ENCODE assay signal across 26 cellular contexts in genomic region chr6:35633579-35634089, GRCh38. TPM values are rescaled to one million over a fixed set of nuclear protein-coding genes. Genes with fewer than 3 reads are reported as not detected.
A peak's percentile ranks its signal among the peaks of the same experiment; 100 is the strongest.
DNase-seq lines count a peak whose midpoint lies in the region; ATAC-seq, FAIRE-seq and TF ChIP-seq lines count a peak whose summit lies in the region.
"Had no signal": no experiment of that assay in that cellular context is flagged by ENCODE, and none has a peak within 500 bp of the region (broad histone marks: within the 10 kb centered on the region; RNA-seq: fewer than 3 reads in every experiment).

No MANE protein-coding gene starts in this region.

- H3K27ac Mint-ChIP-seq in activated CD4-positive, alpha-beta memory T cell treated with anti-CD3 and anti-CD28 coated beads for 36 hours, result peak overlapping the region; percentile 5
- H3K27ac Mint-ChIP-seq in activated CD4-positive, alpha-beta memory T cell treated with anti-CD3 and anti-CD28 coated beads, Interleukin-2, amount 10 ng/mL, durations not matched to agents 7 days and 5 days, result no peak overlapping the region
- peak overlapping the region; percentile 85 for H3K27ac Mint-ChIP-seq in CD8-positive, alpha-beta T cell

- no peak for ATAC-seq in CD8-positive, alpha-beta T cell
- no peak for ATAC-seq in GM18909 (IDR thresholded peaks at IDR 0.05; ENCODE audit: poor library complexity, unreplicated experiment)
- ATAC-seq: activated naive CD4-positive, alpha-beta T cell treated with anti-CD3 and anti-CD28 coated beads, Interleukin-2, amount 50 U/mL, for 72 hours had no signal

- H3K4me3 ChIP-seq in CD8-positive, alpha-beta T cell (ENCODE audit: low read depth, low read length), result no peak overlapping the region
- no peak overlapping the region for H3K4me3 ChIP-seq in epithelial cell of esophagus (ENCODE audit: low read length)
- H3K4me3 ChIP-seq in prostate gland, result no peak overlapping the region
- H3K4me3 ChIP-seq: lung, mucosa of descending colon, uterus had no signal

- H3K4me1 Mint-ChIP-seq in activated CD4-positive, alpha-beta memory T cell treated with anti-CD3 and anti-CD28 coated beads for 36 hours (ENCODE audit: low read depth), result peaks cover 34% of the 10 kb centered on the region
- H3K4me1 Mint-ChIP-seq in activated CD4-positive, alpha-beta memory T cell treated with anti-CD3 and anti-CD28 coated beads, Interleukin-2, amount 10 ng/mL, durations not matched to agents 7 days and 5 days, result peaks cover 28% of the 10 kb centered on the region
- H3K4me1 Mint-ChIP-seq in CD8-positive, alpha-beta T cell (ENCODE audit: low read depth), result peaks cover 36% of the 10 kb centered on the region

- H3K36me3 ChIP-seq in CD8-positive, alpha-beta T cell (ENCODE audit: insufficient read depth, low read length), result peaks cover 30% of the 10 kb centered on the region
- no peaks in the 10 kb centered on the region for H3K36me3 ChIP-seq in prostate gland
- H3K36me3 ChIP-seq: uterus had no signal

- CTCF ChIA-PET in activated CD4-positive, alpha-beta memory T cell treated with anti-CD3 and anti-CD28 coated beads for 36 hours (lab: Charles Lee), result interaction anchor here (1.0 to 1.8 kb wide), 2 partner anchors 9 kb away, joined by 3 to 5 read pairs; no protein-coding TSS in a partner anchor
- CTCF ChIA-PET in activated CD4-positive, alpha-beta memory T cell treated with anti-CD3 and anti-CD28 coated beads, Interleukin-2, amount 10 ng/mL, durations not matched to agents 7 days and 5 days (lab: Charles Lee), result no interaction called here
- CTCF ChIA-PET in CD8-positive, alpha-beta T cell (lab: Charles Lee), result interaction anchor here (0.7 to 4.1 kb wide), 7 partner anchors 9 to 137 kb away, joined by 3 to 20 read pairs (median 3); partner anchors contain the start of gene ARMC12

- no peaks in the 10 kb centered on the region for H3K27me3 Mint-ChIP-seq in activated CD4-positive, alpha-beta memory T cell treated with anti-CD3 and anti-CD28 coated beads for 36 hours
- no peaks in the 10 kb centered on the region for H3K27me3 Mint-ChIP-seq in activated CD4-positive, alpha-beta memory T cell treated with anti-CD3 and anti-CD28 coated beads, Interleukin-2, amount 10 ng/mL, durations not matched to agents 7 days and 5 days
- H3K27me3 Mint-ChIP-seq in CD8-positive, alpha-beta T cell (ENCODE audit: low read depth), result no peaks in the 10 kb centered on the region

- H3K36me3 Mint-ChIP-seq in activated CD4-positive, alpha-beta memory T cell treated with anti-CD3 and anti-CD28 coated beads for 36 hours, result peaks cover 33% of the 10 kb centered on the region
- H3K36me3 Mint-ChIP-seq in activated CD4-positive, alpha-beta memory T cell treated with anti-CD3 and anti-CD28 coated beads, Interleukin-2, amount 10 ng/mL, durations not matched to agents 7 days and 5 days (ENCODE audit: low read depth), result peaks cover 42% of the 10 kb centered on the region
- H3K36me3 Mint-ChIP-seq in CD8-positive, alpha-beta T cell, result peaks cover 73% of the 10 kb centered on the region

- POLR2A ChIA-PET in activated CD4-positive, alpha-beta memory T cell treated with anti-CD3 and anti-CD28 coated beads for 36 hours (lab: Charles Lee), result no interaction called here
- POLR2A ChIA-PET in activated CD4-positive, alpha-beta memory T cell treated with anti-CD3 and anti-CD28 coated beads, Interleukin-2, amount 10 ng/mL, durations not matched to agents 7 days and 5 days (lab: Charles Lee), result no interaction called here
- POLR2A ChIA-PET in CD8-positive, alpha-beta T cell (lab: Charles Lee), result interaction anchor here (0.6 kb wide), 1 partner anchor 127 kb away, joined by 3 read pairs; no protein-coding TSS in a partner anchor

- no peak for TF ChIP-seq POLR2A in prostate gland (IDR thresholded peaks at IDR 0.05)

- no peak for FAIRE-seq in HTR-8/SVneo (lab: Jason Lieb, UNC)
- FAIRE-seq: endothelial cell of umbilical vein, RCC 7860 had no signal

- H3K27me3 ChIP-seq in CD8-positive, alpha-beta T cell (ENCODE audit: insufficient read depth, low read length), result no peaks in the 10 kb centered on the region
- H3K27me3 ChIP-seq in prostate gland (replicated peaks; ENCODE audit: insufficient read depth), result no peaks in the 10 kb centered on the region
- H3K27me3 ChIP-seq: uterus had no signal

- H3K9me3 ChIP-seq in CD8-positive, alpha-beta T cell (ENCODE audit: low read length), result no peaks in the 10 kb centered on the region
- H3K9me3 ChIP-seq in prostate gland, result no peaks in the 10 kb centered on the region
- H3K9me3 ChIP-seq: mucosa of descending colon, uterus had no signal

- H3K9me3 Mint-ChIP-seq in activated CD4-positive, alpha-beta memory T cell treated with anti-CD3 and anti-CD28 coated beads for 36 hours, result no peaks in the 10 kb centered on the region
- H3K9me3 Mint-ChIP-seq in activated CD4-positive, alpha-beta memory T cell treated with anti-CD3 and anti-CD28 coated beads, Interleukin-2, amount 10 ng/mL, durations not matched to agents 7 days and 5 days, result no peaks in the 10 kb centered on the region
- H3K9me3 Mint-ChIP-seq in CD8-positive, alpha-beta T cell, result no peaks in the 10 kb centered on the region
- H3K9me3 Mint-ChIP-seq: activated naive CD4-positive, alpha-beta T cell treated with anti-CD3 and anti-CD28 coated beads, Interleukin-2, amount 50 U/mL, for 72 hours; neural crest cell had no signal

- no peak for TF ChIP-seq CTCF in CD8-positive, alpha-beta T cell (IDR thresholded peaks at IDR 0.05)
- TF ChIP-seq CTCF in epithelial cell of esophagus (IDR thresholded peaks at IDR 0.05; ENCODE audit: insufficient read depth, low read depth, low read length, missing control alignments) (no peak), prostate gland (IDR thresholded peaks at IDR 0.05) (no peak)

- no peak overlapping the region for H3K27ac ChIP-seq in CD8-positive, alpha-beta T cell (ENCODE audit: low read depth, low read length)
- H3K27ac ChIP-seq in prostate gland, result peak overlapping the region; percentile 3 to 47

- no peak for DNase-seq in activated CD4-positive, alpha-beta memory T cell treated with anti-CD3 and anti-CD28 coated beads for 36 hours
- no peak for DNase-seq in activated CD4-positive, alpha-beta memory T cell treated with anti-CD3 and anti-CD28 coated beads, Interleukin-2, amount 10 ng/mL, durations not matched to agents 7 days and 5 days
- no peak for DNase-seq in CD8-positive, alpha-beta T cell
- peak; percentile 5 for DNase-seq in epithelial cell of esophagus (ENCODE audit: low read depth)
- no peak for DNase-seq in prostate gland (ENCODE audit: low spot score)
- no peak for DNase-seq in ureter (ENCODE audit: low spot score)
- no peak for DNase-seq in HTR-8/SVneo (ENCODE audit: insufficient read length, low spot score)
- DNase-seq: 8988T; activated CD4-positive, alpha-beta T cell treated with anti-CD3 and anti-CD28 coated beads for 1 hour; Kasumi-1; MV-4-11; NCI-H1436 treated with DMSO at 0.1 percent for 48 hours; NCI-H2107; NCI-H446; NCI-H774; posterior cingulate gyrus; stimulated activated CD4-positive, alpha-beta T cell treated with anti-CD3 and anti-CD28 coated beads, Interleukin-4, amount 100 ng/mL, for 4 hours; stimulated activated naive CD4-positive, alpha-beta T cell; uterus had no signal

- H3K4me1 ChIP-seq in CD8-positive, alpha-beta T cell (ENCODE audit: insufficient read depth, low read length), result no peaks in the 10 kb centered on the region
- H3K4me1 ChIP-seq in prostate gland (replicated peaks), result peaks cover 3% of the 10 kb centered on the region
- H3K4me1 ChIP-seq: uterus had no signal

- H3K4me3 Mint-ChIP-seq in activated CD4-positive, alpha-beta memory T cell treated with anti-CD3 and anti-CD28 coated beads for 36 hours, result no peak overlapping the region
- no peak overlapping the region for H3K4me3 Mint-ChIP-seq in activated CD4-positive, alpha-beta memory T cell treated with anti-CD3 and anti-CD28 coated beads, Interleukin-2, amount 10 ng/mL, durations not matched to agents 7 days and 5 days
- H3K4me3 Mint-ChIP-seq in CD8-positive, alpha-beta T cell, result no peak overlapping the region
- H3K4me3 Mint-ChIP-seq: neural crest cell had no signal

- intact Hi-C loops in activated CD4-positive, alpha-beta memory T cell treated with anti-CD3 and anti-CD28 coated beads for 36 hours (cut with micrococcal nuclease), result no loop called here
- intact Hi-C loops in CD8-positive, alpha-beta T cell (cut with DNase I, micrococcal nuclease), result loop anchor here in 1 of 2 experiments (2.0 kb wide), 1 partner anchor 17 kb away; no protein-coding TSS in a partner anchor
- intact Hi-C loops in prostate gland (cut with DNase I), result no loop called here

- WGBS in prostate gland, result 89% methylated on average over 4 of the region's 4 CpGs

RNA-seq across cellular contexts. Expression of gene FKBP5, which starts 55.1 kb away (rescaled TPM):
- total RNA-seq in activated CD4-positive, alpha-beta memory T cell treated with anti-CD3 and anti-CD28 coated beads for 36 hours, result 100 to 1,000 TPM; 111 to 112 TPM
- total RNA-seq in activated CD4-positive, alpha-beta memory T cell treated with anti-CD3 and anti-CD28 coated beads, Interleukin-2, amount 10 ng/mL, durations not matched to agents 7 days and 5 days, result 10 to 100 TPM; 51.1 to 51.5 TPM
- total RNA-seq in CD8-positive, alpha-beta T cell, result 10 to 100 TPM; 25.7 to 27.1 TPM
- total RNA-seq in prostate gland, result 100 to 1,000 TPM; 201 to 248 TPM
- 112 TPM for total RNA-seq in ureter
